In the genomic region with DNA sequence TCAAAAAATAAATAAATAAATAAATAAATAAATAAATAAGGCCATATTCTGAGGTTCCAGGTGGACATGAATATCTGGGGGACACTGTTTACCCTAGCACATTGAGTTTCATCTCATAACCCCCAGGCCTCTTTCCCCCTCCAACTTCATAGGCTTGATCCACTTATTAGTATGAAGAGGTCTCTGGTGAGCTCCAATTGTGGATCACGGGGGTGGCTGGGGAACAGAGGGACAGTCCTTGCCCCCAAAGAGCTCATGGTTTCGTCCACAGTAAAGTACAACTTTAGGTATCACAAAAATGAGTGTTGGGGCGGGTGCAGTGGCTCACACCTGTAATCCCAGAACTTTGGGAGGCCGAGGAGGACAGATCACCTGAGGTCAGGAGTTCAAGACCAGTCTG, we compare ENCODE assay signal across 19 cellular contexts. TPM values are rescaled to one million over a fixed set of nuclear protein-coding genes. Genes with fewer than 3 reads are reported as not detected.
A peak's percentile ranks its signal among the peaks of the same experiment; 100 is the strongest.
DNase-seq lines count a peak whose midpoint lies in the region; ATAC-seq and TF ChIP-seq lines count a peak whose summit lies in the region.
"Had no signal": no experiment of that assay in that cellular context is flagged by ENCODE, and none has a peak within 500 bp of the region (broad histone marks: within the 10 kb centered on the region; RNA-seq: fewer than 3 reads in every experiment).

No MANE protein-coding gene starts in this region.

- WGBS in right cardiac atrium, result 89% methylated on average over 4 of the region's 4 CpGs

- no TSS peak for BruUV-seq in Caco-2 (replicated peaks; lab: Mats Ljungman, UMichigan)

- DNase-seq in Caco-2, result no peak
- DNase-seq in RWPE1 (ENCODE audit: low spot score), result no peak
- DNase-seq in neural crest cell (ENCODE audit: low read depth, low spot score), result no peak
- DNase-seq in right cardiac atrium, result no peak
- DNase-seq in NCI-H2029 (lab: John Stamatoyannopoulos, UW), result no peak
- DNase-seq: CD4-positive, CD25-positive, alpha-beta regulatory T cell; CD8-positive, alpha-beta T cell; DMS 273 treated with DMSO at 0.1 percent for 48 hours; DMS79; EL; GDM1; GM23248; H7; HCEC 1CT had no signal

- H3K4me1 Mint-ChIP-seq in Caco-2 (ENCODE audit: low read depth, unreplicated experiment) (peaks cover 17% of the 10 kb centered on the region), neural crest cell (peaks cover 26% of the 10 kb centered on the region)

- ATAC-seq in right cardiac atrium (no peak), GM19467 (IDR thresholded peaks at IDR 0.05; ENCODE audit: unreplicated experiment) (no peak)
- ATAC-seq: CD8-positive, alpha-beta T cell; GM12878 had no signal

- H3K4me1 ChIP-seq in Caco-2 (peaks cover 8% of the 10 kb centered on the region), right cardiac atrium (ENCODE audit: control insufficient read depth, insufficient read depth, low read length) (no peaks in the 10 kb centered on the region)

- CTCF ChIA-PET in Caco-2 (lab: Charles Lee), result no interaction called here
- CTCF ChIA-PET in RWPE1 (lab: Yijun Ruan, JAX), result interaction anchor here (0.6 kb wide), 2 partner anchors 15 to 792 kb away, joined by 3 read pairs; no protein-coding TSS in a partner anchor

- intact Hi-C loops in Caco-2 (cut with micrococcal nuclease; ENCODE audit: unreplicated experiment), result no loop called here
- intact Hi-C loops in right cardiac atrium (cut with DNase I), result no loop called here

- TF ChIP-seq CTCF in Caco-2 (IDR thresholded peaks at IDR 0.05; ENCODE audit: insufficient read depth in 1 of 2, low read depth in 1 of 2, low read length in 1 of 2, severe bottlenecking in 1 of 2, unreplicated experiment in 1 of 2), result no peak
- no peak for TF ChIP-seq CTCF in RWPE1 (conservative IDR thresholded peaks at IDR 0.05; ENCODE audit: low read depth)
- no peak for TF ChIP-seq CTCF in neural crest cell (conservative IDR thresholded peaks at IDR 0.05)

- no peaks in the 10 kb centered on the region for H3K27me3 Mint-ChIP-seq in Caco-2 (ENCODE audit: insufficient read depth, unreplicated experiment)
- peaks cover 49% of the 10 kb centered on the region for H3K27me3 Mint-ChIP-seq in neural crest cell (ENCODE audit: low read depth)
- H3K27me3 Mint-ChIP-seq: B cell had no signal

- H3K36me3 Mint-ChIP-seq in Caco-2 (ENCODE audit: insufficient read depth, unreplicated experiment) (peaks cover 85% of the 10 kb centered on the region), neural crest cell (ENCODE audit: low read depth) (peaks cover 10% of the 10 kb centered on the region)
- H3K36me3 Mint-ChIP-seq: CD4-positive, CD25-positive, alpha-beta regulatory T cell had no signal

- POLR2A ChIA-PET in Caco-2 (lab: Charles Lee), result no interaction called here
- POLR2A ChIA-PET in RWPE1 (lab: Yijun Ruan, JAX; ENCODE audit: low non-redundant PET), result no interaction called here

- H3K4me3 Mint-ChIP-seq in Caco-2 (ENCODE audit: unreplicated experiment) (no peak overlapping the region), neural crest cell (peak overlapping the region; percentile 82)
- H3K4me3 Mint-ChIP-seq: B cell; CD8-positive, alpha-beta T cell had no signal

- no peaks in the 10 kb centered on the region for H3K36me3 ChIP-seq in Caco-2 (ENCODE audit: control insufficient read depth, insufficient read depth, low read length)
- H3K36me3 ChIP-seq: BLaER1 had no signal

- H3K27ac Mint-ChIP-seq in Caco-2 (ENCODE audit: unreplicated experiment) (peak overlapping the region; percentile 99), neural crest cell (ENCODE audit: unreplicated experiment) (no peak overlapping the region)
- H3K27ac Mint-ChIP-seq: B cell; CD4-positive, CD25-positive, alpha-beta regulatory T cell; CD8-positive, alpha-beta T cell had no signal

- H3K4me3 ChIP-seq in Caco-2 (ENCODE audit: low read depth, low read length) (no peak overlapping the region), right cardiac atrium (ENCODE audit: low read length) (no peak overlapping the region)
- H3K4me3 ChIP-seq: BLaER1, GM12878, GM23248 had no signal

- H3K27me3 ChIP-seq in Caco-2 (replicated peaks; ENCODE audit: control insufficient read depth, insufficient read depth, low read length), result no peaks in the 10 kb centered on the region
- no peaks in the 10 kb centered on the region for H3K27me3 ChIP-seq in right cardiac atrium (ENCODE audit: control insufficient read depth, insufficient read depth)
- H3K27me3 ChIP-seq: BLaER1 had no signal

- H3K27ac ChIP-seq in RWPE1, result peak overlapping the region; percentile 21
- H3K27ac ChIP-seq in right cardiac atrium (ENCODE audit: low read length), result no peak overlapping the region
- H3K27ac ChIP-seq: BLaER1, C4-2B, GM23248 had no signal

- H3K9me3 Mint-ChIP-seq in Caco-2 (ENCODE audit: unreplicated experiment) (no peaks in the 10 kb centered on the region), neural crest cell (no peaks in the 10 kb centered on the region)
- H3K9me3 Mint-ChIP-seq: CD8-positive, alpha-beta T cell had no signal

- no peaks in the 10 kb centered on the region for H3K9me3 ChIP-seq in Caco-2
- H3K9me3 ChIP-seq in right cardiac atrium (ENCODE audit: control insufficient read depth, low read length), result no peaks in the 10 kb centered on the region
- H3K9me3 ChIP-seq: BLaER1 had no signal

RNA-seq across cellular contexts. Expression of a gene that starts 3.4 kb away (rescaled TPM):
- total RNA-seq in Caco-2 (2022) (22.1 and 24.6 TPM in 2 replicates), neural crest cell (18.7 and 19.3 TPM in 2 replicates), right cardiac atrium (1 to 10 TPM; 5.3 to 6.4 (median 6.0) TPM)
- 2.7 TPM for polyA plus RNA-seq in right cardiac atrium

RNA-seq across cellular contexts. Expression of a gene that starts 13.3 kb away (rescaled TPM):
- total RNA-seq in Caco-2 (2022) (3,565 and 4,201 TPM in 2 replicates), neural crest cell (4,381 and 4,551 TPM in 2 replicates), right cardiac atrium (1,000 to 10,000 TPM in 1 of 4 donors, 100 to 1,000 TPM in 3; 532 to 1,379 (median 904) TPM)
- polyA plus RNA-seq in right cardiac atrium, result 1,110 TPM
